Comparison of ENCODE assay signal across 7 cellular contexts in the genomic region with DNA sequence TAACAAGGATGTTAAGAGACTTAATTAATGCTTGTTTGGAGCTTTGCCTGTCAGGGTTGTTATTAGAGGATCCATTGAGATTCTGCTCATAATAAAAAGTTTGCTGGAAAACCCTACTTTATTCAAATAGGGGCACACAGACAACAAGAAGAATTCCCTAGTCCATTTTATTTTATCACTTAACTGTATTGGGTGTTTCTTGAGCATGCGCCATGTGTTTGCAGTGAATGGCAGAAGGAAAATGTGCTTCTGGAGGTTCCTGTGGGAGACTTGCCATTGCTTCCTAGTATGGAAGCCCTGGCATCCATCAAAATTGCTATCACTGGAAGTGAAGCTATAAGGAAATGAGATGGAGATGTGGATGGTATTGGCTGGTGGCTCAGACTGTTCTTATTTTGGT.
"Had no signal": no experiment of that assay in that cellular context is flagged by ENCODE, and none has a peak within 500 bp of the region (broad histone marks: within the 10 kb centered on the region; RNA-seq: fewer than 3 reads in every experiment).

No MANE protein-coding gene starts in this region.

- FAIRE-seq: HepG2, HTR-8/SVneo had no signal

- H3K9ac ChIP-seq: KMS-11 had no signal

- ATAC-seq: HepG2 had no signal

- DNase-seq: IMR-90, KBM-7, KG1 had no signal

- H3K4me2 ChIP-seq: KMS-11 had no signal

- H3K27ac ChIP-seq: HL-60, KMS-11 had no signal
